ENCODE assay signal across 8 cellular contexts in genomic region chr2:199460101-199460671, GRCh38. TPM values are rescaled to one million over a fixed set of nuclear protein-coding genes. Genes with fewer than 3 reads are reported as not detected.
DNase-seq lines count a peak whose midpoint lies in the region; ATAC-seq lines count a peak whose summit lies in the region.

No MANE protein-coding gene starts in this region.

- H3K4me1 Mint-ChIP-seq in activated T-helper 17 cell treated with anti-CD3 and anti-CD28 coated beads, Interleukin-2, amount 50 U/mL, for 72 hours = peaks cover 9% of the 10 kb centered on the region

- H3K27ac ChIP-seq in BLaER1 = no peak overlapping the region
- H3K27ac ChIP-seq in thymus (ENCODE audit: low read depth) = no peak overlapping the region

- peaks cover 38% of the 10 kb centered on the region for H3K27me3 Mint-ChIP-seq in activated T-helper 17 cell treated with anti-CD3 and anti-CD28 coated beads, Interleukin-2, amount 50 U/mL, for 72 hours

- peak overlapping the region; percentile 87 for H3K4me3 Mint-ChIP-seq in activated T-helper 17 cell treated with anti-CD3 and anti-CD28 coated beads, Interleukin-2, amount 50 U/mL, for 72 hours

- WGBS in thymus = 9% methylated on average over 14 of the region's 14 CpGs

- H3K27me3 ChIP-seq in BLaER1 (peaks cover 99% of the 10 kb centered on the region), thymus (ENCODE audit: control insufficient read depth, insufficient read depth) (peaks cover 88% of the 10 kb centered on the region)

- H3K4me2 ChIP-seq in BLaER1 = peak overlapping the region; percentile 99

- H3K27ac Mint-ChIP-seq in activated T-helper 17 cell treated with anti-CD3 and anti-CD28 coated beads, Interleukin-2, amount 50 U/mL, for 72 hours = peak overlapping the region; percentile 65

- no peak for ATAC-seq in activated T-helper 17 cell treated with anti-CD3 and anti-CD28 coated beads, Interleukin-2, amount 50 U/mL, for 72 hours (replicated peaks)
- ATAC-seq in sciatic nerve (no peak), HG02571 (IDR thresholded peaks at IDR 0.05; ENCODE audit: unreplicated experiment) (no peak), GM18519 (IDR thresholded peaks at IDR 0.05; ENCODE audit: low FRiP score, unreplicated experiment) (no peak)

- H3K9me3 Mint-ChIP-seq in activated T-helper 17 cell treated with anti-CD3 and anti-CD28 coated beads, Interleukin-2, amount 50 U/mL, for 72 hours = no peaks in the 10 kb centered on the region

- peak overlapping the region; percentile 79 for H3K4me3 ChIP-seq in BLaER1
- H3K4me3 ChIP-seq in thymus (ENCODE audit: low read length) = peak overlapping the region; percentile 69

- H4K20me1 ChIP-seq in BLaER1 = peaks cover 82% of the 10 kb centered on the region

- intact Hi-C loops in sciatic nerve (cut with DNase I) = loop anchor here (5.0 kb wide), 1 partner anchor 517 kb away; no protein-coding TSS in a partner anchor

- H3K36me3 ChIP-seq in BLaER1 = no peaks in the 10 kb centered on the region
- no peaks in the 10 kb centered on the region for H3K36me3 ChIP-seq in thymus (ENCODE audit: control insufficient read depth, insufficient read depth)

- no peak overlapping the region for H3K9ac ChIP-seq in BLaER1

- peaks cover 8% of the 10 kb centered on the region; the same call in 1 of the 2 replicates for H3K9me3 ChIP-seq in BLaER1
- no peaks in the 10 kb centered on the region for H3K9me3 ChIP-seq in thymus (ENCODE audit: control insufficient read depth)

- peak; percentile 20 for DNase-seq in HT-29 (ENCODE audit: low spot score)
- DNase-seq in iris pigment epithelial cell (ENCODE audit: low read depth) = peak; percentile 30
- no peak for DNase-seq in sciatic nerve (ENCODE audit: low spot score)

- H3K36me3 Mint-ChIP-seq in activated T-helper 17 cell treated with anti-CD3 and anti-CD28 coated beads, Interleukin-2, amount 50 U/mL, for 72 hours (ENCODE audit: low read depth) = peaks cover 15% of the 10 kb centered on the region

- H3K4me1 ChIP-seq in BLaER1 (peaks cover 29% of the 10 kb centered on the region), thymus (ENCODE audit: control insufficient read depth, insufficient read depth, low read length) (peaks cover 9% of the 10 kb centered on the region)

RNA-seq across cellular contexts. Expression of gene SATB2, which starts 2.4 kb away (rescaled TPM):
- total RNA-seq in HT-29 (2014; rRNA removed; shearing (Covaris generic)) = 0.16 and 0.18 TPM in 2 replicates
- total RNA-seq in activated T-helper 17 cell treated with anti-CD3 and anti-CD28 coated beads, Interleukin-2, amount 50 U/mL, for 72 hours = under 1 TPM in 1 of 2 donors, not detected in 1; 0.15 TPM
- polyA plus RNA-seq in thymus = 0.73 TPM
- 8.8 TPM for total RNA-seq in sciatic nerve
